ENCODE assay signal across 9 cellular contexts in genomic region chr21:45607021-45607921, GRCh38. TPM values are rescaled to one million over a fixed set of nuclear protein-coding genes. Genes with fewer than 3 reads are reported as not detected.
DNase-seq lines count a peak whose midpoint lies in the region; ATAC-seq and TF ChIP-seq lines count a peak whose summit lies in the region.
"Had no signal": no experiment of that assay in that cellular context is flagged by ENCODE, and none has a peak within 500 bp of the region (broad histone marks: within the 10 kb centered on the region; RNA-seq: fewer than 3 reads in every experiment).

No MANE protein-coding gene starts in this region.

- H3K27me3 ChIP-seq in heart left ventricle: peaks cover 0 to 36% (median 6%) of the 10 kb centered on the region in 9 donors

- peak; percentile 19 for DNase-seq in LHCN-M2 (ENCODE audit: low read depth)
- DNase-seq in activated CD4-positive, alpha-beta T cell treated with anti-CD3 and anti-CD28 coated beads for 4 hours: peak; percentile 64 to 67
- peak in 1 of 2 donors; percentile 27 for DNase-seq in central memory CD8-positive, alpha-beta T cell (ENCODE audit: low spot score in 2 of 2)
- peak; percentile 32 to 34 for DNase-seq in stimulated activated CD4-positive, alpha-beta T cell treated with anti-CD3 and anti-CD28 coated beads, Interleukin-4, amount 100 ng/mL, for 48 hours (ENCODE audit: low read depth in 2 of 2)
- no peak for DNase-seq in heart left ventricle
- DNase-seq: GF-D8 had no signal

- peaks cover 2% of the 10 kb centered on the region for H3K36me3 Mint-ChIP-seq in central memory CD8-positive, alpha-beta T cell (ENCODE audit: insufficient read depth)

- no peak for TF ChIP-seq CTCF in heart left ventricle (IDR thresholded peaks at IDR 0.05)

- WGBS in heart left ventricle, 4 donors: 67 to 73% (median 69%) methylated on average over 23 of the region's 23 CpGs

- peaks cover 22% of the 10 kb centered on the region for H3K9me3 Mint-ChIP-seq in central memory CD8-positive, alpha-beta T cell

- peaks cover 5% of the 10 kb centered on the region for H3K4me1 Mint-ChIP-seq in central memory CD8-positive, alpha-beta T cell

- TF ChIP-seq POLR2A in heart left ventricle (IDR thresholded peaks at IDR 0.05): no peak

- ATAC-seq in central memory CD8-positive, alpha-beta T cell (replicated peaks; ENCODE audit: extremely low read depth, poor library complexity, severe bottlenecking): peak; percentile 81
- no peak for ATAC-seq in GM21447 (IDR thresholded peaks at IDR 0.05; ENCODE audit: unreplicated experiment)
- no peak for ATAC-seq in HG03175 (IDR thresholded peaks at IDR 0.05; ENCODE audit: unreplicated experiment)
- ATAC-seq in GM18858 (IDR thresholded peaks at IDR 0.05; ENCODE audit: unreplicated experiment): no peak
- ATAC-seq in heart left ventricle: no peak

- H3K36me3 ChIP-seq in heart left ventricle: no peaks in the 10 kb centered on the region

- peaks cover 0 to 25% (median 13%) of the 10 kb centered on the region in 12 donors for H3K9me3 ChIP-seq in heart left ventricle

- no peaks in the 10 kb centered on the region for H3K4me1 ChIP-seq in heart left ventricle

- peak overlapping the region; percentile 42 for H3K4me3 Mint-ChIP-seq in central memory CD8-positive, alpha-beta T cell

- no peak overlapping the region for H3K27ac ChIP-seq in heart left ventricle

- no peak overlapping the region for H3K4me3 ChIP-seq in heart left ventricle

- H3K27ac Mint-ChIP-seq in central memory CD8-positive, alpha-beta T cell (ENCODE audit: low read depth): peak overlapping the region; percentile 30

- intact Hi-C loops in heart left ventricle (cut with DNase I): no loop called here

- peaks cover 18% of the 10 kb centered on the region for H3K27me3 Mint-ChIP-seq in central memory CD8-positive, alpha-beta T cell

RNA-seq across cellular contexts. Expression of gene PCBP3, which starts 36.3 kb away (rescaled TPM):
- total RNA-seq in LHCN-M2 (2014; rRNA removed) (2.8 and 3.8 TPM in 2 replicates), heart left ventricle (10 to 100 TPM in 2 of 9 donors, 1 to 10 TPM in 5, under 1 TPM in 1, not detected in 1; 0.87 to 11.4 (median 2.9) TPM)
- polyA plus RNA-seq in LHCN-M2 (2012): 1.6 TPM
- polyA plus RNA-seq in heart left ventricle: 1 to 10 TPM in 1 of 2 donors, under 1 TPM in 1; 0.72 to 1.9 TPM

Comparison
In these comparisons a context has a peak if more than half of its experiments do, and no peak if none do; other contexts are left out.
1. DNase-seq: peak in LHCN-M2 (single experiment), activated CD4-positive, alpha-beta T cell treated with anti-CD3 and anti-CD28 coated beads for 4 hours (2 of 2) and stimulated activated CD4-positive, alpha-beta T cell treated with anti-CD3 and anti-CD28 coated beads, Interleukin-4, amount 100 ng/mL, for 48 hours (2 of 2); none in heart left ventricle (0 of 5).